Comparison of ENCODE assay signal across 10 cellular contexts in the genomic region with DNA sequence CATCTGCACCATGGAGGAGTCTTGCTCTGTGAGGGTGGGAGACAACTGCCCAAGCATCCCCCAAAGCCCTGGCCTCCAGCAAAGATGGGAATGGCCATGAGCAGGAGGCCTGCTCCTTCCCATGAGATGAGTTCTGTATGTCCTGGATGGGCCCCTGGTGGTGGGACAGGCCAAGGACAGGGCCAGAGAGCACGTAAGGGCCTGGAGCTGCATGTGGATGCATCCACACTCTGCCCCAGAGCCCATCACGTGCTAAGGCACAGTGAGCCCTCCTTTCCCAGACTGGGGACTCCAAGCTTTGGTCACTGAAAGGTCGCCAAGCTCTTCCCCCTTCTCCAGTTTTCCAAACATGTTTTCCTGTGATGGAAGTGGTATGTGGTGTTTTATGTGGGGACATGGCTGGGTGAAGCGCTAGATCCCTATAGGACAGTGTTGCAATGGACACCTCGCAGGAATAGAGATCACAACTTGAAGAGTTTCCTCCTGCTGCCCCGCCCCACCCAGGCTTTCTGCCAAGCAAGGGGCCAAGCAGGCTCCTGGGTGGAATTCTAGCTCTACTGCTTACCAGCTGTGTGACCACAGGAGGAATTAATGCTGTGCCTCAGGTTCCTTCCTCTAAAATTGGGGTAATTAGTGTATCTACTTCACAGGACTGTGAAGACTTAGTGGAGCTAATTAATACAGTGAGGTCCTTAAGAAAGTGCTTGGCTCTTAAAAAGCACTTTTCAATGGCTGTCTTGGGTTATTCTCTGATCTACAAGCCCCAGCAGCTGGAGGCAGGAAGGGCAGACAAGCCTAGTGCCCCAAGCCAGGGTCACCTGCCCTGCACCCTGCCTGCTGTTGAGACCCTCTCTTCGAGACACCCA.
DNase-seq lines count a peak whose midpoint lies in the region; ATAC-seq and TF ChIP-seq lines count a peak whose summit lies in the region.
"Had no signal": no experiment of that assay in that cellular context is flagged by ENCODE, and none has a peak within 500 bp of the region (broad histone marks: within the 10 kb centered on the region; RNA-seq: fewer than 3 reads in every experiment).

No MANE protein-coding gene starts in this region.

- CTCF ChIA-PET in T-cell (lab: Charles Lee) = interaction anchor here in 1 of 2 donors (0.9 kb wide), 1 partner anchor 37 kb away, joined by 3 read pairs; no protein-coding TSS in a partner anchor

- H3K4me3 Mint-ChIP-seq in T-cell = no peak overlapping the region
- H3K4me3 Mint-ChIP-seq in glutamatergic neuron (ENCODE audit: unreplicated experiment) = no peak overlapping the region

- H3K27ac ChIP-seq in stomach = peak overlapping the region in 1 of 5 donors; percentile 28
- H3K27ac ChIP-seq: 22Rv1, KMS-11 had no signal

- no peaks in the 10 kb centered on the region for H3K27me3 ChIP-seq in stomach

- no peaks in the 10 kb centered on the region for H3K27me3 Mint-ChIP-seq in T-cell
- H3K27me3 Mint-ChIP-seq in glutamatergic neuron (ENCODE audit: unreplicated experiment) = peaks cover 21% of the 10 kb centered on the region

- no peaks in the 10 kb centered on the region for H3K36me3 Mint-ChIP-seq in T-cell
- H3K36me3 Mint-ChIP-seq in glutamatergic neuron (ENCODE audit: unreplicated experiment) = no peaks in the 10 kb centered on the region

- no peaks in the 10 kb centered on the region for H3K9me3 ChIP-seq in stomach

- TF ChIP-seq EP300 in stomach (IDR thresholded peaks at IDR 0.05) = no peak

- H3K9me3 Mint-ChIP-seq in T-cell (no peaks in the 10 kb centered on the region), glutamatergic neuron (ENCODE audit: unreplicated experiment) (peaks cover 22% of the 10 kb centered on the region)

- no peak overlapping the region for H3K4me3 ChIP-seq in stomach

- peaks cover 39 to 91% (median 76%) of the 10 kb centered on the region in 4 donors for H3K4me1 ChIP-seq in stomach

- peak; percentile 49 for DNase-seq in DMS 273 (lab: John Stamatoyannopoulos, UW; ENCODE audit: unreplicated experiment)
- DNase-seq in DMS 273 treated with DMSO at 0.1 percent for 48 hours (lab: John Stamatoyannopoulos, UW) = no peak
- DNase-seq in T-cell = no peak
- no peak for DNase-seq in glutamatergic neuron
- peak; percentile 67 for DNase-seq in stomach
- DNase-seq in inferior parietal cortex (ENCODE audit: extremely low spot score) = no peak
- DNase-seq in NCI-H1417 treated with DMSO at 0.1 percent for 48 hours (lab: John Stamatoyannopoulos, UW) = no peak
- no peak for DNase-seq in activated CD4-positive, alpha-beta T cell treated with anti-CD3 and anti-CD28 coated beads for 48 hours

- peaks cover 0 to 4% (median 1%) of the 10 kb centered on the region in 4 donors for H3K36me3 ChIP-seq in stomach

- peaks cover 53 to 61% (median 54%) of the 10 kb centered on the region in 3 donors for H3K4me1 Mint-ChIP-seq in T-cell
- H3K4me1 Mint-ChIP-seq in glutamatergic neuron (ENCODE audit: low read depth, unreplicated experiment) = peaks cover 50% of the 10 kb centered on the region

- 59 to 66% (median 61%) methylated on average over 7 of the region's 7 CpGs for WGBS in stomach, 5 donors

- TF ChIP-seq CTCF in glutamatergic neuron (IDR thresholded peaks at IDR 0.05; ENCODE audit: partially characterized antibody, unreplicated experiment) (peak; percentile 21), stomach (IDR thresholded peaks at IDR 0.05) (no peak)

- TF ChIP-seq POLR2A in stomach (IDR thresholded peaks at IDR 0.05) = no peak

- H3K27ac Mint-ChIP-seq in T-cell = peak overlapping the region; percentile 58 to 72
- no peak overlapping the region for H3K27ac Mint-ChIP-seq in glutamatergic neuron (ENCODE audit: unreplicated experiment)

- no peak for ATAC-seq in T-cell (replicated peaks in 1 of 4)

- intact Hi-C loops in stomach (cut with DNase I; ENCODE audit: low total_unique reads) = no loop called here

- POLR2A ChIA-PET in T-cell (lab: Charles Lee) = no interaction called here

Comparison
In these comparisons a context has a peak if more than half of its experiments do, and no peak if none do; other contexts are left out.
1. DNase-seq: peak in DMS 273 (single experiment) and stomach (single experiment); none in DMS 273 treated with DMSO at 0.1 percent for 48 hours (single experiment), T-cell (0 of 34), glutamatergic neuron (single experiment), inferior parietal cortex (single experiment), NCI-H1417 treated with DMSO at 0.1 percent for 48 hours (single experiment) and activated CD4-positive, alpha-beta T cell treated with anti-CD3 and anti-CD28 coated beads for 48 hours (single experiment).